9 cellular contexts compared by ENCODE assay signal in the genomic region with DNA sequence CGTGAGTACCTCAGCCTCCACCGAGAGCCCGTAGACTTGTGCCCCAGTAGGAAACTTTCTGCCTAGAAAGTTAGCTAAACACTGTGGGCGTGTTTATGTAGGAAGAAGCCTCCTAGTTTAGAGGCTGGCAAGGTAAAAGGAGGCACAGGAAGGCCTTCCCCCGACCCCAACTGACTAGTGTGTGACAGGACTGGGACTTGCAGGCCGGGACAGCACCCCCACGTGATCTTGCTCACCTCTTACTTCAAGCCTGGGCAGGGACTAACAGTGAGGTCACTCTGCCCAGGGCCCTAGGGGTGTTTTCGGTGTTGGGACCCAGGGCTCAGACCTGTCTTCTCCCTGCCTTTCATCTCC. TPM values are rescaled to one million over a fixed set of nuclear protein-coding genes. Genes with fewer than 3 reads are reported as not detected.
DNase-seq lines count a peak whose midpoint lies in the region; ATAC-seq and TF ChIP-seq lines count a peak whose summit lies in the region.
"Had no signal": no experiment of that assay in that cellular context is flagged by ENCODE, and none has a peak within 500 bp of the region (broad histone marks: within the 10 kb centered on the region; RNA-seq: fewer than 3 reads in every experiment).

No MANE protein-coding gene starts in this region.

- no peaks in the 10 kb centered on the region for H3K9me3 Mint-ChIP-seq in activated CD4-positive, alpha-beta T cell treated with anti-CD3 and anti-CD28 coated beads for 36 hours (ENCODE audit: low read depth)
- no peaks in the 10 kb centered on the region for H3K9me3 Mint-ChIP-seq in stimulated activated memory B cell treated with anti-CD40 and anti-IgM and Interleukin-4, amounts not matched to agents 10 μg/mL and 1 μg/mL and 100 μg/mL, for 72 hours

- peaks cover 34% of the 10 kb centered on the region for H3K36me3 Mint-ChIP-seq in activated CD4-positive, alpha-beta T cell treated with anti-CD3 and anti-CD28 coated beads for 36 hours (ENCODE audit: low read depth)
- H3K36me3 Mint-ChIP-seq in stimulated activated memory B cell treated with anti-CD40 and anti-IgM and Interleukin-4, amounts not matched to agents 10 μg/mL and 1 μg/mL and 100 μg/mL, for 72 hours: peaks cover 20% of the 10 kb centered on the region

- CTCF ChIA-PET in activated CD4-positive, alpha-beta T cell treated with anti-CD3 and anti-CD28 coated beads for 36 hours (lab: Charles Lee): interaction anchor here (0.8 to 1.4 kb wide), 5 partner anchors 10 to 85 kb away, joined by 3 to 5 read pairs (median 3); no protein-coding TSS in a partner anchor

- peaks cover 26% of the 10 kb centered on the region for H3K79me2 ChIP-seq in hepatocyte

- H3K27me3 ChIP-seq in hepatocyte: no peaks in the 10 kb centered on the region

- intact Hi-C loops in activated CD4-positive, alpha-beta T cell treated with anti-CD3 and anti-CD28 coated beads for 36 hours (cut with DNase I, micrococcal nuclease): loop anchor here (1.0 to 10.0 kb wide), 9 partner anchors 20 to 1469 kb away; partner anchors contain the start of genes AIM2 (in 1 of the 2), COPA (in 1 of the 2), DUSP23 (in 1 of the 2) and IGSF8 (in 1 of the 2)

- DNase-seq in activated CD4-positive, alpha-beta T cell treated with anti-CD3 and anti-CD28 coated beads for 36 hours: peak; percentile 76
- DNase-seq in activated CD4-positive, alpha-beta T cell treated with anti-CD3 and anti-CD28 coated beads for 1 hour: no peak
- DNase-seq in activated CD4-positive, alpha-beta T cell treated with anti-CD3 and anti-CD28 coated beads, Interleukin-2, amount 50 U/mL, for 48 hours: peak; percentile 50 to 61
- DNase-seq in hepatocyte (ENCODE audit: low spot score) (no peak), GM03348 (ENCODE audit: low spot score) (no peak)

- WGBS in hepatocyte (ENCODE audit: low lambda C conversion rate, missing lambda C conversion rate): 16% methylated on average over 8 of the region's 8 CpGs

- no peak for TF ChIP-seq CTCF in hepatocyte (IDR thresholded peaks at IDR 0.05; ENCODE audit: poor library complexity)

- H3K4me3 Mint-ChIP-seq in activated CD4-positive, alpha-beta T cell treated with anti-CD3 and anti-CD28 coated beads for 36 hours: peak overlapping the region; percentile 95
- peak overlapping the region; percentile 95 for H3K4me3 Mint-ChIP-seq in stimulated activated memory B cell treated with anti-CD40 and anti-IgM and Interleukin-4, amounts not matched to agents 10 μg/mL and 1 μg/mL and 100 μg/mL, for 72 hours

- no peaks in the 10 kb centered on the region for H3K36me3 ChIP-seq in hepatocyte (replicated peaks; ENCODE audit: insufficient read depth, low read depth)

- peak overlapping the region; percentile 39 for H2AFZ ChIP-seq in hepatocyte

- H3K4me1 ChIP-seq in hepatocyte (ENCODE audit: insufficient read depth): peaks cover 28% of the 10 kb centered on the region

- H4K20me1 ChIP-seq in hepatocyte (ENCODE audit: insufficient read depth, poor library complexity, severe bottlenecking): no peaks in the 10 kb centered on the region

- peak overlapping the region; percentile 50 for H3K4me3 ChIP-seq in hepatocyte

- no peaks in the 10 kb centered on the region for H3K27me3 Mint-ChIP-seq in activated CD4-positive, alpha-beta T cell treated with anti-CD3 and anti-CD28 coated beads for 36 hours
- peaks cover 9% of the 10 kb centered on the region for H3K27me3 Mint-ChIP-seq in stimulated activated memory B cell treated with anti-CD40 and anti-IgM and Interleukin-4, amounts not matched to agents 10 μg/mL and 1 μg/mL and 100 μg/mL, for 72 hours

- peak; percentile 33 for ATAC-seq in activated CD4-positive, alpha-beta T cell treated with anti-CD3 and anti-CD28 coated beads for 36 hours
- ATAC-seq in HG03064 (IDR thresholded peaks at IDR 0.05; ENCODE audit: low read depth, unreplicated experiment) (peak; percentile 0), HG03469 (IDR thresholded peaks at IDR 0.05; ENCODE audit: unreplicated experiment) (no peak)
- no peak for ATAC-seq in stimulated activated memory B cell treated with anti-CD40 and anti-IgM and Interleukin-4, amounts not matched to agents 10 μg/mL and 1 μg/mL and 100 μg/mL, for 72 hours

- peak overlapping the region; percentile 96 for H3K4me2 ChIP-seq in hepatocyte

- POLR2A ChIA-PET in activated CD4-positive, alpha-beta T cell treated with anti-CD3 and anti-CD28 coated beads for 36 hours (lab: Charles Lee): interaction anchor here (0.6 to 1.8 kb wide), 5 partner anchors 13 to 172 kb away, joined by 3 to 5 read pairs (median 5); partner anchors contain the start of gene IGSF8

- H3K9me2 ChIP-seq in hepatocyte (replicated peaks; ENCODE audit: insufficient read depth): no peaks in the 10 kb centered on the region

- peak overlapping the region; percentile 95 for H3K27ac ChIP-seq in hepatocyte

- peak overlapping the region; percentile 98 for H3K27ac Mint-ChIP-seq in activated CD4-positive, alpha-beta T cell treated with anti-CD3 and anti-CD28 coated beads for 36 hours
- peak overlapping the region; percentile 96 for H3K27ac Mint-ChIP-seq in stimulated activated memory B cell treated with anti-CD40 and anti-IgM and Interleukin-4, amounts not matched to agents 10 μg/mL and 1 μg/mL and 100 μg/mL, for 72 hours

- H3K9me3 ChIP-seq in hepatocyte (ENCODE audit: low read depth): no peaks in the 10 kb centered on the region

- peaks cover 34% of the 10 kb centered on the region for H3K4me1 Mint-ChIP-seq in activated CD4-positive, alpha-beta T cell treated with anti-CD3 and anti-CD28 coated beads for 36 hours
- H3K4me1 Mint-ChIP-seq in stimulated activated memory B cell treated with anti-CD40 and anti-IgM and Interleukin-4, amounts not matched to agents 10 μg/mL and 1 μg/mL and 100 μg/mL, for 72 hours: peaks cover 52% of the 10 kb centered on the region

RNA-seq across cellular contexts. Expression of gene TAGLN2, which starts 0.4 kb away (rescaled TPM):
- total RNA-seq in activated CD4-positive, alpha-beta T cell treated with anti-CD3 and anti-CD28 coated beads for 36 hours: 100 to 1,000 TPM; 410 to 495 TPM
- total RNA-seq in hepatocyte: 122 and 124 TPM in 2 replicates
- polyA plus RNA-seq in hepatocyte: 284 and 292 TPM in 2 replicates

RNA-seq across cellular contexts. Expression of gene IGSF9, which starts 19.7 kb away (rescaled TPM):
- total RNA-seq in activated CD4-positive, alpha-beta T cell treated with anti-CD3 and anti-CD28 coated beads for 36 hours: under 1 TPM in 1 of 2 experiments, not detected in 1; 0.07 TPM
- total RNA-seq in hepatocyte: 5.3 and 8.2 TPM in 2 replicates
- 22.5 and 25.4 TPM in 2 replicates for polyA plus RNA-seq in hepatocyte

RNA-seq across cellular contexts. Expression of gene CFAP45, which starts 25.7 kb away (rescaled TPM):
- 1 to 10 TPM in 1 of 2 experiments, under 1 TPM in 1; 0.98 to 1.1 TPM for total RNA-seq in activated CD4-positive, alpha-beta T cell treated with anti-CD3 and anti-CD28 coated beads for 36 hours
- 0.43 TPM in 1 of 2 replicates, not detected in the other for total RNA-seq in hepatocyte
- not detected in 2 replicates for polyA plus RNA-seq in hepatocyte

RNA-seq across cellular contexts. Expression of gene SLAMF9, which starts 28.3 kb away (rescaled TPM):
- not detected for total RNA-seq in activated CD4-positive, alpha-beta T cell treated with anti-CD3 and anti-CD28 coated beads for 36 hours
- not detected in 2 replicates for total RNA-seq in hepatocyte
- not detected in 2 replicates for polyA plus RNA-seq in hepatocyte
- total RNA-seq: frontal cortex had no signal

Comparison
In these comparisons a context has a peak if more than half of its experiments do, and no peak if none do; other contexts are left out.
1. DNase-seq: peak in activated CD4-positive, alpha-beta T cell treated with anti-CD3 and anti-CD28 coated beads for 36 hours (single experiment) and activated CD4-positive, alpha-beta T cell treated with anti-CD3 and anti-CD28 coated beads, Interleukin-2, amount 50 U/mL, for 48 hours (2 of 2); none in activated CD4-positive, alpha-beta T cell treated with anti-CD3 and anti-CD28 coated beads for 1 hour (single experiment), hepatocyte (single experiment) and GM03348 (single experiment).
2. ATAC-seq: peak in activated CD4-positive, alpha-beta T cell treated with anti-CD3 and anti-CD28 coated beads for 36 hours (single experiment) and HG03064 (single experiment); none in stimulated activated memory B cell treated with anti-CD40 and anti-IgM and Interleukin-4, amounts not matched to agents 10 μg/mL and 1 μg/mL and 100 μg/mL, for 72 hours (single experiment) and HG03469 (single experiment).